In the genomic region with DNA sequence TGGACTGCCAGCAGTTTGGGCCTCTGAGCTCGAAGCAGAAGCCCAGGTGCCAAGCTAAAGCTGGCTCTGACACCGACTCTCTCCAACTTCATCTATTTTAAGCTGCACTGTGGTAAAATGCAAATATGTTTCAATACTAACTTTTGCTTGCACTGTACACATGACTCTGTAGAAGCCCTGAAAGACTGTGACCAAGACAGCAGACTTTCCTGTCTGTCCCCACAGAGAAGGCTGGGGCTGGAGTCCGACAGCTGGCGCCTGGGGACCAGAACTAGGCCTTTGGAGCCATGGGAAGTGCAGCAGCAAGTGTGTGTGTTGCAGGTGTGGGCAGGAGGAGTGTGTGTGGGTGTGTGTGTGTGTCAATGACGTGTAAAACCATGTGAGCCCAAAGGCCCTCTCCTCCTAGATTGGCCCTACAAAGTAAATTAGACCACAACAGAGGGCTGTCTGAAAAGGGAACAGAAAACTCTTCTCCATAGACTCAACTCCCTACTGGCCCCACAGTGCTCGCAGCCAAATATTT, we compare ENCODE assay signal across 12 cellular contexts. TPM values are rescaled to one million over a fixed set of nuclear protein-coding genes. Genes with fewer than 3 reads are reported as not detected.
DNase-seq lines count a peak whose midpoint lies in the region; ATAC-seq, FAIRE-seq and TF ChIP-seq lines count a peak whose summit lies in the region.
"Had no signal": no experiment of that assay in that cellular context is flagged by ENCODE, and none has a peak within 500 bp of the region (broad histone marks: within the 10 kb centered on the region; RNA-seq: fewer than 3 reads in every experiment).

No MANE protein-coding gene starts in this region.

- H3K4me3 Mint-ChIP-seq in Caco-2 (ENCODE audit: unreplicated experiment), result no peak overlapping the region
- H3K4me3 Mint-ChIP-seq: natural killer cell had no signal

- no peaks in the 10 kb centered on the region for H3K27me3 Mint-ChIP-seq in Caco-2 (ENCODE audit: insufficient read depth, unreplicated experiment)

- ATAC-seq in HG02852 (IDR thresholded peaks at IDR 0.05; ENCODE audit: unreplicated experiment) (peak; percentile 95), HepG2 (no peak)
- ATAC-seq: HCT116 had no signal

- TF ChIP-seq EP300 in HepG2 (IDR thresholded peaks at IDR 0.05; ENCODE audit: low read depth in 2 of 2, low read length in 2 of 2) (no peak), HepG2 (CRISPR knock-in tag; IDR thresholded peaks at IDR 0.05; ENCODE audit: borderline replicate concordance) (no peak)

- H3K4me1 Mint-ChIP-seq in Caco-2 (ENCODE audit: low read depth, unreplicated experiment), result no peaks in the 10 kb centered on the region
- H3K4me1 Mint-ChIP-seq: natural killer cell had no signal

- H3K9ac ChIP-seq in HepG2 (ENCODE audit: insufficient read depth, low read depth, low read length), result no peak overlapping the region

- TF ChIP-seq RAD21 in HepG2 (CRISPR knock-in tag; IDR thresholded peaks at IDR 0.05), result no peak

- H3K4me1 ChIP-seq in Caco-2 (no peaks in the 10 kb centered on the region), HepG2 (ENCODE audit: insufficient read depth, low read length) (no peaks in the 10 kb centered on the region)
- H3K4me1 ChIP-seq: BE2C had no signal

- in situ Hi-C loops in HepG2 (cut with HindIII; ENCODE audit: extremely low pct_ligation_motif_present, low pct_unique_long_range_greater_than_20kb), result no loop called here

- DNase-seq in GM19239 (ENCODE audit: insufficient read length, low spot score) (peak; percentile 67), MV-4-11 (lab: John Stamatoyannopoulos, UW) (peak; percentile 14), NCI-H1092 treated with DMSO at 0.1 percent for 48 hours (lab: John Stamatoyannopoulos, UW) (no peak), Caco-2 (no peak), HepG2 (ENCODE audit: low spot score) (no peak), DMS153 (lab: John Stamatoyannopoulos, UW) (no peak)
- DNase-seq: activated CD4-positive, CD25-positive, alpha-beta regulatory T cell treated with anti-CD3 and anti-CD28 coated beads, Interleukin-2, amount 50 U/mL, for 72 hours; BE2C; natural killer cell had no signal

- H3K27me3 ChIP-seq in Caco-2 (replicated peaks; ENCODE audit: control insufficient read depth, insufficient read depth, low read length) (no peaks in the 10 kb centered on the region), HepG2 (ENCODE audit: control insufficient read depth in 1 of 2, insufficient read depth in 2 of 2, low read length in 2 of 2) (no peaks in the 10 kb centered on the region)
- H3K27me3 ChIP-seq: BE2C had no signal

- no peaks in the 10 kb centered on the region for H4K20me1 ChIP-seq in HepG2 (ENCODE audit: insufficient read depth, low read length)

- BruUV-seq in Caco-2 (replicated peaks; lab: Mats Ljungman, UMichigan), result no TSS peak
- BruUV-seq in HepG2 (replicated peaks; lab: Mats Ljungman, UMichigan), result no TSS peak

- no peak overlapping the region for H3K27ac Mint-ChIP-seq in Caco-2 (ENCODE audit: unreplicated experiment)
- H3K27ac Mint-ChIP-seq: natural killer cell had no signal

- peaks cover 5% of the 10 kb centered on the region for H3K36me3 ChIP-seq in Caco-2 (ENCODE audit: control insufficient read depth, insufficient read depth, low read length)
- H3K36me3 ChIP-seq in HepG2 (replicated peaks in 1 of 2; ENCODE audit: control insufficient read depth in 1 of 2, insufficient read depth in 2 of 2, low read length in 2 of 2), result peaks cover 67 to 93% of the 10 kb centered on the region in 2 experiments

- FAIRE-seq in GM19239 (lab: Jason Lieb, UNC) (peak; percentile 100), HepG2 (lab: Jason Lieb, UNC) (no peak)

- 98% methylated on average over 5 of the region's 6 CpGs for WGBS in HepG2 (ENCODE audit: low lambda C conversion rate)

- intact Hi-C loops in Caco-2 (cut with micrococcal nuclease; ENCODE audit: unreplicated experiment), result no loop called here
- intact Hi-C loops in HepG2 (cut with micrococcal nuclease; ENCODE audit: unreplicated experiment), result no loop called here

- TF ChIP-seq POLR2A in HepG2 (IDR thresholded peaks at IDR 0.05; ENCODE audit: insufficient read depth in 1 of 2, low read depth in 2 of 2, low read length in 2 of 2), result no peak

- H3K9me3 Mint-ChIP-seq in Caco-2 (ENCODE audit: unreplicated experiment), result no peaks in the 10 kb centered on the region
- H3K9me3 Mint-ChIP-seq: natural killer cell had no signal

- H3K27ac ChIP-seq in HepG2 (ENCODE audit: extremely low read length, insufficient read depth, low read length), result no peak overlapping the region

- no peak overlapping the region for H2AFZ ChIP-seq in HepG2 (ENCODE audit: low read length)

- H3K36me3 Mint-ChIP-seq in Caco-2 (ENCODE audit: insufficient read depth, unreplicated experiment), result peaks cover 92% of the 10 kb centered on the region
- H3K36me3 Mint-ChIP-seq: natural killer cell had no signal

- TF ChIP-seq CTCF in Caco-2 (IDR thresholded peaks at IDR 0.05; ENCODE audit: insufficient read depth in 1 of 2, low read depth in 1 of 2, low read length in 1 of 2, severe bottlenecking in 1 of 2, unreplicated experiment in 1 of 2) (no peak), HepG2 (CRISPR knock-in tag; IDR thresholded peaks at IDR 0.05) (no peak)

- peak overlapping the region; percentile 28; the same call in 1 of the 2 replicates for H3K4me3 ChIP-seq in GM08714 (ENCODE audit: low read length)
- H3K4me3 ChIP-seq in Caco-2 (ENCODE audit: low read depth, low read length), result no peak overlapping the region
- H3K4me3 ChIP-seq in HepG2 (replicated peaks in 1 of 3; ENCODE audit: insufficient read depth in 1 of 3, low read depth in 2 of 3, low read length in 3 of 3), result no peak overlapping the region

- CTCF ChIA-PET in Caco-2 (lab: Charles Lee) (no interaction called here), HepG2 (lab: Yijun Ruan, JAX; ENCODE audit: low intra/inter-chr PET ratio, low total read pairs) (no interaction called here)

- POLR2A ChIA-PET in Caco-2 (lab: Charles Lee) (no interaction called here), HepG2 (lab: Yijun Ruan, JAX) (no interaction called here)

- H3K79me2 ChIP-seq in HepG2 (ENCODE audit: insufficient read depth, low read length), result no peaks in the 10 kb centered on the region

- no peaks in the 10 kb centered on the region for H3K9me3 ChIP-seq in Caco-2
- H3K9me3 ChIP-seq in HepG2 (ENCODE audit: low read length), result no peaks in the 10 kb centered on the region
- H3K9me3 ChIP-seq: BE2C had no signal

- no peak overlapping the region for H3K4me2 ChIP-seq in HepG2 (ENCODE audit: low read depth, low read length)

TF ChIP-seq in HepG2, 621 proteins besides CTCF, POLR2A, EP300 and RAD21 (continues in another document):
- TF ChIP-seq ZNF660 (CRISPR knock-in tag; IDR thresholded peaks at IDR 0.05; ENCODE audit: borderline replicate concordance, low read depth), result no peak
- TF ChIP-seq STAG1 (CRISPR knock-in tag; IDR thresholded peaks at IDR 0.05), result no peak
- TF ChIP-seq, protein P1, sequence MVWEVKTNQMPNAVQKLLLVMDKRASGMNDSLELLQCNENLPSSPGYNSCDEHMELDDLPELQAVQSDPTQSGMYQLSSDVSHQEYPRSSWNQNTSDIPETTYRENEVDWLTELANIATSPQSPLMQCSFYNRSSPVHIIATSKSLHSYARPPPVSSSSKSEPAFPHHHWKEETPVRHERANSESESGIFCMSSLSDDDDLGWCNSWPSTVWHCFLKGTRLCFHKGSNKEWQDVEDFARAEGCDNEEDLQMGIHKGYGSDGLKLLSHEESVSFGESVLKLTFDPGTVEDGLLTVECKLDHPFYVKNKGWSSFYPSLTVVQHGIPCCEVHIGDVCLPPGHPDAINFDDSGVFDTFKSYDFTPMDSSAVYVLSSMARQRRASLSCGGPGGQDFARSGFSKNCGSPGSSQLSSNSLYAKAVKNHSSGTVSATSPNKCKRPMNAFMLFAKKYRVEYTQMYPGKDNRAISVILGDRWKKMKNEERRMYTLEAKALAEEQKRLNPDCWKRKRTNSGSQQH (CRISPR knock-in tag; IDR thresholded peaks at IDR 0.05; ENCODE audit: low read depth), result no peak
- TF ChIP-seq, protein P2, sequence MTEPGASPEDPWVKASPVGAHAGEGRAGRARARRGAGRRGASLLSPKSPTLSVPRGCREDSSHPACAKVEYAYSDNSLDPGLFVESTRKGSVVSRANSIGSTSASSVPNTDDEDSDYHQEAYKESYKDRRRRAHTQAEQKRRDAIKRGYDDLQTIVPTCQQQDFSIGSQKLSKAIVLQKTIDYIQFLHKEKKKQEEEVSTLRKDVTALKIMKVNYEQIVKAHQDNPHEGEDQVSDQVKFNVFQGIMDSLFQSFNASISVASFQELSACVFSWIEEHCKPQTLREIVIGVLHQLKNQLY (CRISPR knock-in tag; IDR thresholded peaks at IDR 0.05), result no peak
- TF ChIP-seq MAZ (IDR thresholded peaks at IDR 0.05; ENCODE audit: borderline replicate concordance, low read depth, low read length), result no peak
- no peak for TF ChIP-seq MAZ (CRISPR knock-in tag; IDR thresholded peaks at IDR 0.05; ENCODE audit: low read depth)

RNA-seq across cellular contexts. Expression of a gene that starts 16.4 kb away (rescaled TPM):
- total RNA-seq in Caco-2 (2022) (65.1 and 72.0 TPM in 2 replicates), HepG2 (2016; rRNA removed; fragmentation: Illumina TruSeq; extraction: Trizol) (25.9 and 29.1 TPM in 2 replicates)
- 3.9 and 4.0 TPM in 2 replicates for total RNA-seq in HepG2 (2016; cell fraction: cytosol; rRNA removed; fragmentation: Illumina TruSeq; extraction: Trizol; ENCODE audit: low read depth)
- 24.8 and 29.3 TPM in 2 replicates for total RNA-seq in HepG2 (2016; cell fraction: insoluble cytoplasmic fraction; rRNA removed; fragmentation: Illumina TruSeq; extraction: Trizol)
- total RNA-seq in HepG2 (2016; cell fraction: membrane; rRNA removed; fragmentation: Illumina TruSeq; extraction: Trizol), result 13.9 and 14.1 TPM in 2 replicates
- total RNA-seq in HepG2 (2016; cell fraction: nucleus; rRNA removed; fragmentation: Illumina TruSeq; extraction: Trizol), result 11.8 and 14.0 TPM in 2 replicates
- polyA plus RNA-seq in HepG2 (2011; rRNA removed), result 25.2 and 32.2 TPM in 2 replicates
- polyA plus RNA-seq in HepG2 (2011; cell fraction: cytosol; rRNA removed), result 23.4 and 25.8 TPM in 2 replicates
- polyA plus RNA-seq in HepG2 (2011; cell fraction: nucleus; rRNA removed), result 23.2 and 27.6 TPM in 2 replicates
- 24.8 and 25.8 TPM in 2 replicates for polyA plus RNA-seq in HepG2 (2012)
- 4.8 and 4.9 TPM in 2 replicates for polyA plus RNA-seq in HepG2 (2016; cell fraction: cytosol; fragmentation: Illumina TruSeq; extraction: Trizol; ENCODE audit: low read depth)
- polyA plus RNA-seq in HepG2 (2016; cell fraction: insoluble cytoplasmic fraction; fragmentation: Illumina TruSeq; extraction: Trizol; ENCODE audit: low read depth), result 33.1 and 35.6 TPM in 2 replicates
- 10.1 and 11.5 TPM in 2 replicates for polyA plus RNA-seq in HepG2 (2016; cell fraction: membrane; fragmentation: Illumina TruSeq; extraction: Trizol; ENCODE audit: low read depth)
- 32.5 and 34.1 TPM in 2 replicates for polyA plus RNA-seq in HepG2 (2016; cell fraction: nucleus; fragmentation: Illumina TruSeq; extraction: Trizol; ENCODE audit: insufficient read depth, low read depth)
- polyA minus RNA-seq in HepG2 (2011; rRNA and poly(A)+ RNA removed; ENCODE audit: low replicate concordance), result 49.8 and 64.9 TPM in 2 replicates
- polyA minus RNA-seq in HepG2 (2011; cell fraction: cytosol; rRNA and poly(A)+ RNA removed), result 17.8 and 21.5 TPM in 2 replicates
- 8.6 and 10.9 TPM in 2 replicates for polyA minus RNA-seq in HepG2 (2011; cell fraction: nucleus; rRNA and poly(A)+ RNA removed)

Comparison
In these comparisons a context has a peak if more than half of its experiments do, and no peak if none do; other contexts are left out.
1. DNase-seq: peak in GM19239 (single experiment) and MV-4-11 (single experiment); none in NCI-H1092 treated with DMSO at 0.1 percent for 48 hours (single experiment), Caco-2 (0 of 2), HepG2 (single experiment) and DMS153 (single experiment).